Comparison of ENCODE assay signal across 18 cellular contexts in genomic region chr3:35596611-35597010, GRCh38. TPM values are rescaled to one million over a fixed set of nuclear protein-coding genes. Genes with fewer than 3 reads are reported as not detected.
"Had no signal": no experiment of that assay in that cellular context is flagged by ENCODE, and none has a peak within 500 bp of the region (broad histone marks: within the 10 kb centered on the region; RNA-seq: fewer than 3 reads in every experiment).

No MANE protein-coding gene starts in this region.

- H3K27me3 ChIP-seq: esophagus squamous epithelium, hepatocyte, ovary, stomach, upper lobe of left lung had no signal

- FAIRE-seq: bronchial epithelial cell, keratinocyte, TTC549 had no signal

- H3K9me3 ChIP-seq: esophagus squamous epithelium, ovary, stomach, thoracic aorta, upper lobe of left lung had no signal

- ATAC-seq: sciatic nerve; stimulated activated effector memory CD8-positive, alpha-beta T cell treated with anti-CD3 and anti-CD28 coated beads, Interleukin-12 subunit alpha, Interleukin-12 subunit beta, amount 100 ng/mL, for 72 hours had no signal

- DNase-seq: activated CD4-positive, alpha-beta T cell treated with anti-CD3 and anti-CD28 coated beads, Interleukin-2, amount 50 U/mL, for 48 hours; activated gamma-delta T cell treated with Interleukin-2 at 50 U/mL for 16 hours; effector CD4-positive, alpha-beta T cell; esophagus squamous epithelium; nephron progenitor cell; ovary; stimulated activated CD4-positive, alpha-beta T cell treated with anti-CD3 and anti-CD28 coated beads, Interleukin-4, amount 100 ng/mL, for 24 hours; stomach; upper lobe of left lung had no signal

- H3K36me3 ChIP-seq: esophagus squamous epithelium, ovary, stomach, thoracic aorta, upper lobe of left lung had no signal

- H3K27ac ChIP-seq: esophagus squamous epithelium, hepatocyte, ovary, stomach, thoracic aorta, upper lobe of left lung had no signal

- H2AFZ ChIP-seq: hepatocyte had no signal

- H3K4me1 ChIP-seq: esophagus squamous epithelium, stomach, upper lobe of left lung had no signal

- H3K79me2 ChIP-seq: hepatocyte had no signal

- H3K4me3 ChIP-seq: esophagus squamous epithelium, hepatocyte, lung, ovary, smooth muscle cell, stomach, thoracic aorta, upper lobe of left lung had no signal

- H3K4me2 ChIP-seq: hepatocyte, smooth muscle cell had no signal

RNA-seq across cellular contexts. Expression of gene ARPP21, which starts 42.7 kb away (rescaled TPM):
- polyA plus RNA-seq: keratinocyte, lung, ovary, smooth muscle cell had no signal
